ENCODE assay signal across 29 cellular contexts in the genomic region with DNA sequence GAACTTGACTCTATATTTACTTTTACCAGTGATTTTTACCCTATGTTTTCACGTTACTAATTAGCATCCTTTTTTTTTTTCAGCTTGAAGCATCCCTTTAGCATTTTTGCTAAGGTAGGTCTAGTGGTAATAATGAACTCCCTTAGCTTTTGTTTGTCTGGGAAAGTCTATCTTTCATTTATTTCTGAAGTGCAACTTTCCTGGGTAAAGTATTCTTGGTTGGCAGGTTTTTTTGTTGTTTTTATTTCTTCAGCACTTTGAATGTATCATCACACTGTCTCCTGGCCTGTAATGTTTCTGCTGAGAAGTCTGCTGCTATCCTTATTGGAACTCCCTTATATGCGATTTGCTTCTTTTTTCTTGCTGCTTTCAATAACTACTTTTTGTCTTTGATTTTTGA.
"Had no signal": no experiment of that assay in that cellular context is flagged by ENCODE, and none has a peak within 500 bp of the region (broad histone marks: within the 10 kb centered on the region; RNA-seq: fewer than 3 reads in every experiment).

No MANE protein-coding gene starts in this region.

- DNase-seq: activated effector memory CD4-positive, alpha-beta T cell treated with anti-CD3 and anti-CD28 coated beads, Interleukin-2, amount 50 U/mL, for 16 hours; activated effector memory CD4-positive, alpha-beta T cell treated with Interleukin-2 at 50 U/mL for 16 hours; activated gamma-delta T cell; activated gamma-delta T cell treated with Interleukin-2 at 50 U/mL for 16 hours; activated naive CD4-positive, alpha-beta T cell; activated naive CD4-positive, alpha-beta T cell treated with anti-CD3 and anti-CD28 coated beads for 36 hours; activated naive CD4-positive, alpha-beta T cell treated with anti-CD3 and anti-CD28 coated beads, Interleukin-2, amount 10 ng/mL, durations not matched to agents 7 days and 5 days; activated naive CD4-positive, alpha-beta T cell treated with anti-CD3 and anti-CD28 coated beads, Interleukin-2, amount 50 U/mL, for 16 hours; activated naive CD4-positive, alpha-beta T cell treated with Interleukin-2 at 50 U/mL for 16 hours; activated naive CD8-positive, alpha-beta T cell treated with anti-CD3 and anti-CD28 coated beads for 36 hours; activated naive CD8-positive, alpha-beta T cell treated with anti-CD3 and anti-CD28 coated beads, Interleukin-2, amount 10 ng/mL, durations not matched to agents 7 days and 5 days; activated naive CD8-positive, alpha-beta T cell treated with anti-CD3 and anti-CD28 coated beads, Interleukin-2, amount 50 U/mL, for 24 hours; activated T-cell treated with anti-CD3 and anti-CD28 coated beads, Interleukin-2, amount 50 U/mL, for 24 hours; activated T-cell treated with anti-CD3 and anti-CD28 coated beads, Interleukin-2, amount 50 U/mL, for 4 hours; activated T-cell treated with anti-CD3 and anti-CD28 coated beads, Interleukin-2, amount 50 U/mL, for 48 hours; activated T-cell treated with anti-CD3 and anti-CD28 coated beads, Interleukin-2, amount 50 U/mL, for 72 hours; adrenal gland; amniotic stem cell; amygdala; anterior cingulate cortex; aorta; body of pancreas; brain microvascular endothelial cell; caudate nucleus; central memory CD4-positive, alpha-beta T cell; cerebellar nuclear complex had no signal

- H3K9me3 ChIP-seq: adrenal gland, body of pancreas had no signal

- H3K27ac ChIP-seq: adrenal gland, ascending aorta, body of pancreas, brain microvascular endothelial cell, breast epithelium, cardiac muscle cell had no signal

- H3K36me3 ChIP-seq: adrenal gland, ascending aorta, brain microvascular endothelial cell, breast epithelium, cardiac muscle cell had no signal

- H3K4me1 ChIP-seq: adrenal gland, ascending aorta, body of pancreas, breast epithelium had no signal

- H3K4me3 ChIP-seq: adrenal gland, ascending aorta, body of pancreas, breast epithelium, cardiac muscle cell had no signal
